Comparison of ENCODE assay signal across 22 cellular contexts in the genomic region with DNA sequence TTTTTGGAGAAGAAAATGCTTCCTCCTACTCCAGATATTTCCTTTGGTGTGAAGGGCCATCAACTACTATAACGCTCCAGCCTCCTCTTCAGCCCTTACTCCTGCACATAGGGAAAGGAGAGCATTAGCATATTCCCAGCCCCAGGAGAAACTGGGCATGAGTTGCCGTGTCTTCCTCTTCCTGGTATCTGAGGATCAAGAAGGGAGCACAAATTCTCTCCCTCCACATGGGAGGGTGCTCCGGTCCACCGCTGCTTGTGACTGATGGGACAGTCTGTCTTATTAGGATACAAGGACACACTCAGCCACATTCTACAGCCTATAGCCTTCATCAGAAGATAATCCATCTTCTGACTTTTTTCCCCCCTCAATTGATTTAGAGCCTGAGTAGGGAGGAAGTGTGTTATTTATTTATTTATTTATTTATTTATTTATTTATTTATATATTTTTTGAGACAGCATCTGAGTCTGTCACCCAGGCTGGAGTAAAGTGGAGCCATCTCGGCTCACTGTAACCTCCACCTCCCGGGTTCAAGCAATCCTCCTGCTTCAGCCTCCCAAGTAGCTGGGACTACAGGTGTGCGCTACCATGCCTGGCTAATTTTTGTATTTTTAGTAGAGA. TPM values are rescaled to one million over a fixed set of nuclear protein-coding genes. Genes with fewer than 3 reads are reported as not detected.
"Had no signal": no experiment of that assay in that cellular context is flagged by ENCODE, and none has a peak within 500 bp of the region (broad histone marks: within the 10 kb centered on the region; RNA-seq: fewer than 3 reads in every experiment).

No MANE protein-coding gene starts in this region.

- H3K36me3 ChIP-seq: brain microvascular endothelial cell, tibial artery, vagina had no signal

- H3K79me2 ChIP-seq: parathyroid adenoma had no signal

- H3K9ac ChIP-seq: parathyroid adenoma had no signal

- ATAC-seq: stimulated activated naive B cell treated with anti-CD40 and anti-IgM and Interleukin-4, amounts not matched to agents 10 μg/mL and 1 μg/mL and 100 μg/mL, for 72 hours; T-cell had no signal

- H3K9me3 ChIP-seq: tibial artery, vagina had no signal

- H2AFZ ChIP-seq: parathyroid adenoma had no signal

- H3K27me3 ChIP-seq: brain microvascular endothelial cell, tibial artery, vagina had no signal

- H3K4me3 ChIP-seq: tibial artery, vagina had no signal

- H3K27ac ChIP-seq: brain microvascular endothelial cell, parathyroid adenoma, tibial artery, vagina had no signal

- DNase-seq: activated CD4-positive, CD25-positive, alpha-beta regulatory T cell treated with anti-CD3 and anti-CD28 coated beads, Interleukin-2, amount 50 U/mL, for 72 hours; activated effector memory CD4-positive, alpha-beta T cell treated with anti-CD3 and anti-CD28 coated beads, Interleukin-2, amount 50 U/mL, for 16 hours; activated T-cell treated with anti-CD3 and anti-CD28 coated beads, Interleukin-2, amount 50 U/mL, for 4 hours; amniotic stem cell; brain microvascular endothelial cell; effector CD8-positive, alpha-beta T cell; foreskin fibroblast; glutamatergic neuron; hypothalamus; kidney; left ventricle myocardium superior; mesendoderm; stimulated activated CD4-positive, alpha-beta T cell treated with anti-CD3 and anti-CD28 coated beads, Interleukin-4, amount 100 ng/mL, for 1 hour; stimulated activated naive B cell treated with anti-CD40 and anti-IgM and Interleukin-4, amounts not matched to agents 10 μg/mL and 1 μg/mL and 100 μg/mL, for 72 hours; T-cell; T-helper 9 cell; tibial artery had no signal

RNA-seq across cellular contexts. Expression of gene TMED6, which starts 56.2 kb away (rescaled TPM):
- total RNA-seq: left ventricle myocardium superior, renal cortical epithelial cell, skeletal muscle tissue, vagina had no signal
- polyA plus RNA-seq: endothelial cell of umbilical vein had no signal
